21 cellular contexts compared by ENCODE assay signal in genomic region chr11:40252236-40252635, GRCh38.
DNase-seq lines count a peak whose midpoint lies in the region; ATAC-seq, FAIRE-seq and TF ChIP-seq lines count a peak whose summit lies in the region.
"Had no signal": no experiment of that assay in that cellular context is flagged by ENCODE, and none has a peak within 500 bp of the region (broad histone marks: within the 10 kb centered on the region; RNA-seq: fewer than 3 reads in every experiment).

No MANE protein-coding gene starts in this region.

- H3K36me3 ChIP-seq in GM12878 (ENCODE audit: control insufficient read depth in 2 of 2, insufficient read depth in 2 of 2, low read length in 1 of 2) (no peaks in the 10 kb centered on the region), spleen (no peaks in the 10 kb centered on the region)
- H3K36me3 ChIP-seq: BLaER1 treated with 17β-estradiol and CSF1 and Interleukin-3, amounts not matched to agents 10 nM and 100 nM had no signal

- in situ Hi-C loops in GM12878 (cut with MboI) = no loop called here

- H3K27me3 ChIP-seq in GM12878 (replicated peaks in 1 of 2; ENCODE audit: control insufficient read depth in 2 of 2, insufficient read depth in 2 of 2, low read length in 1 of 2) (no peaks in the 10 kb centered on the region), spleen (replicated peaks in 1 of 7) (no peaks in the 10 kb centered on the region)
- H3K27me3 ChIP-seq: BLaER1 treated with 17β-estradiol and CSF1 and Interleukin-3, amounts not matched to agents 10 nM and 100 nM had no signal

- TF ChIP-seq POLR2A in GM12878 (IDR thresholded peaks at IDR 0.05; ENCODE audit: low read depth, low read length) (no peak), spleen (IDR thresholded peaks at IDR 0.05) (no peak)

- H3K4me3 ChIP-seq in GM12878 (no peak overlapping the region), spleen (no peak overlapping the region)
- H3K4me3 ChIP-seq: A549; BLaER1 treated with 17β-estradiol and CSF1 and Interleukin-3, amounts not matched to agents 10 nM and 100 nM had no signal

- intact Hi-C loops in GM12878 (cut with micrococcal nuclease; ENCODE audit: unreplicated experiment) (no loop called here), spleen (cut with DNase I; ENCODE audit: low total_unique reads) (no loop called here)

- SMC1A ChIA-PET in GM12878 (lab: Charles Lee; ENCODE audit: uncharacterized antibody, unreplicated experiment) = no interaction called here

- no peaks in the 10 kb centered on the region for H4K20me1 ChIP-seq in GM12878 (ENCODE audit: control insufficient read depth, insufficient read depth)
- H4K20me1 ChIP-seq: BLaER1 treated with 17β-estradiol and CSF1 and Interleukin-3, amounts not matched to agents 10 nM and 100 nM had no signal

- no TSS peak for BruUV-seq in GM12878 (replicated peaks; lab: Mats Ljungman, UMichigan)

- no peaks in the 10 kb centered on the region for H3K79me2 ChIP-seq in GM12878 (ENCODE audit: control insufficient read depth, insufficient read depth, low read length)

- no peaks in the 10 kb centered on the region for H3K4me1 ChIP-seq in GM12878 (ENCODE audit: control insufficient read depth, insufficient read depth, low read length)
- H3K4me1 ChIP-seq in spleen = no peaks in the 10 kb centered on the region
- H3K4me1 ChIP-seq: A549; BLaER1 treated with 17β-estradiol and CSF1 and Interleukin-3, amounts not matched to agents 10 nM and 100 nM had no signal

- WGBS in GM12878 (ENCODE audit: insufficient coverage, insufficient replicate concordance, low lambda C conversion rate, missing lambda C conversion rate) = 11% methylated on average over 4 of the region's 4 CpGs
- WGBS in spleen, 5 donors = 68 to 80% (median 74%) methylated on average over 4 of the region's 4 CpGs

- RAD21 ChIA-PET in GM12878 (lab: Charles Lee; ENCODE audit: unreplicated experiment) = no interaction called here

- ATAC-seq in GM18867 (IDR thresholded peaks at IDR 0.05; ENCODE audit: unreplicated experiment) (peak; percentile 79), HG03175 (IDR thresholded peaks at IDR 0.05; ENCODE audit: unreplicated experiment) (peak; percentile 78), GM12878 (0 out of 3 replicates have a peak, but pooled peaks have one; percentile 21), GM21717 (IDR thresholded peaks at IDR 0.05; ENCODE audit: unreplicated experiment) (no peak), HG03095 (IDR thresholded peaks at IDR 0.05; ENCODE audit: unreplicated experiment) (no peak)
- ATAC-seq: A549 had no signal

- CTCF ChIA-PET in GM12878 (lab: Yijun Ruan, JAX) = no interaction called here

- TF ChIP-seq EP300 in GM12878 (IDR thresholded peaks at IDR 0.05; ENCODE audit: borderline replicate concordance in 1 of 2, control insufficient read depth in 1 of 2, low read depth in 2 of 2, low read length in 2 of 2) = no peak

- no peak overlapping the region for H3K4me2 ChIP-seq in GM12878 (ENCODE audit: control insufficient read depth, insufficient read depth)
- H3K4me2 ChIP-seq: A549; BLaER1 treated with 17β-estradiol and CSF1 and Interleukin-3, amounts not matched to agents 10 nM and 100 nM; SK-N-SH had no signal

- POLR2A ChIA-PET in GM12878 (lab: Charles Lee) = no interaction called here

- no peak for DNase-seq in GM12878 (ENCODE audit: low read depth, low spot score)
- DNase-seq in activated CD8-positive, alpha-beta memory T cell treated with anti-CD3 and anti-CD28 coated beads for 24 hours = no peak
- no peak for DNase-seq in spleen
- DNase-seq: AML-193; CD4-positive, alpha-beta T cell; H7; NCI-H1048; NCI-H1417; NCI-H1694 treated with DMSO at 0.1 percent for 48 hours; NCI-H2081; NCI-H2227 treated with DMSO at 0.1 percent for 48 hours; SK-N-SH; SW 1271 had no signal

- no peak for FAIRE-seq in GM12878 (lab: Jason Lieb, UNC)
- FAIRE-seq: A549, D721Med, RCC 7860 had no signal

- TF ChIP-seq RAD21 in GM12878 (IDR thresholded peaks at IDR 0.05; ENCODE audit: insufficient read depth, low read depth, low read length) = no peak

- no peak overlapping the region for H3K9ac ChIP-seq in GM12878 (ENCODE audit: control insufficient read depth, insufficient read depth, low read length)
- H3K9ac ChIP-seq: BLaER1 treated with 17β-estradiol and CSF1 and Interleukin-3, amounts not matched to agents 10 nM and 100 nM; SK-N-SH had no signal

- H3K27ac ChIP-seq in GM12878 (ENCODE audit: control insufficient read depth, insufficient read depth) (no peak overlapping the region), spleen (no peak overlapping the region)
- H3K27ac ChIP-seq: A549; BLaER1 treated with 17β-estradiol and CSF1 and Interleukin-3, amounts not matched to agents 10 nM and 100 nM had no signal

- H3K9me3 ChIP-seq in GM12878 (replicated peaks; ENCODE audit: control insufficient read depth, insufficient read depth, low read length) (no peaks in the 10 kb centered on the region), spleen (peaks cover 0 to 5% (median 0%) of the 10 kb centered on the region in 8 donors)
- H3K9me3 ChIP-seq: A549; BLaER1 treated with 17β-estradiol and CSF1 and Interleukin-3, amounts not matched to agents 10 nM and 100 nM; SK-N-SH had no signal

- no peak overlapping the region for H2AFZ ChIP-seq in GM12878 (ENCODE audit: control insufficient read depth, low read depth, low read length)

- TF ChIP-seq CTCF in GM12878 (IDR thresholded peaks at IDR 0.05 in 2 of 3, conservative IDR thresholded peaks at IDR 0.05 in 1 of 3; ENCODE audit: control insufficient read depth in 2 of 3, extremely low read depth in 1 of 3, insufficient read depth in 1 of 3, low read depth in 3 of 3, low read length in 3 of 3) = no peak
- no peak for TF ChIP-seq CTCF in spleen (IDR thresholded peaks at IDR 0.05 in 8 of 11, conservative IDR thresholded peaks at IDR 0.05 in 3 of 11)

TF ChIP-seq in GM12878, 131 proteins besides CTCF, POLR2A, EP300 and RAD21 (continues in another document):
- TF ChIP-seq TCF12 (IDR thresholded peaks at IDR 0.05; ENCODE audit: low read depth, low read length) (no peak), MYB (IDR thresholded peaks at IDR 0.05; ENCODE audit: borderline replicate concordance, low read depth, low read length) (no peak), HCFC1 (IDR thresholded peaks at IDR 0.05; ENCODE audit: low read length) (no peak), E2F4 (IDR thresholded peaks at IDR 0.05; ENCODE audit: low read depth, low read length) (no peak), ZBTB33 (IDR thresholded peaks at IDR 0.05) (no peak)
- TF ChIP-seq, protein P1, sequence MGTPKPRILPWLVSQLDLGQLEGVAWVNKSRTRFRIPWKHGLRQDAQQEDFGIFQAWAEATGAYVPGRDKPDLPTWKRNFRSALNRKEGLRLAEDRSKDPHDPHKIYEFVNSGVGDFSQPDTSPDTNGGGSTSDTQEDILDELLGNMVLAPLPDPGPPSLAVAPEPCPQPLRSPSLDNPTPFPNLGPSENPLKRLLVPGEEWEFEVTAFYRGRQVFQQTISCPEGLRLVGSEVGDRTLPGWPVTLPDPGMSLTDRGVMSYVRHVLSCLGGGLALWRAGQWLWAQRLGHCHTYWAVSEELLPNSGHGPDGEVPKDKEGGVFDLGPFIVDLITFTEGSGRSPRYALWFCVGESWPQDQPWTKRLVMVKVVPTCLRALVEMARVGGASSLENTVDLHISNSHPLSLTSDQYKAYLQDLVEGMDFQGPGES (IDR thresholded peaks at IDR 0.05) = no peak
- TF ChIP-seq, protein P2, sequence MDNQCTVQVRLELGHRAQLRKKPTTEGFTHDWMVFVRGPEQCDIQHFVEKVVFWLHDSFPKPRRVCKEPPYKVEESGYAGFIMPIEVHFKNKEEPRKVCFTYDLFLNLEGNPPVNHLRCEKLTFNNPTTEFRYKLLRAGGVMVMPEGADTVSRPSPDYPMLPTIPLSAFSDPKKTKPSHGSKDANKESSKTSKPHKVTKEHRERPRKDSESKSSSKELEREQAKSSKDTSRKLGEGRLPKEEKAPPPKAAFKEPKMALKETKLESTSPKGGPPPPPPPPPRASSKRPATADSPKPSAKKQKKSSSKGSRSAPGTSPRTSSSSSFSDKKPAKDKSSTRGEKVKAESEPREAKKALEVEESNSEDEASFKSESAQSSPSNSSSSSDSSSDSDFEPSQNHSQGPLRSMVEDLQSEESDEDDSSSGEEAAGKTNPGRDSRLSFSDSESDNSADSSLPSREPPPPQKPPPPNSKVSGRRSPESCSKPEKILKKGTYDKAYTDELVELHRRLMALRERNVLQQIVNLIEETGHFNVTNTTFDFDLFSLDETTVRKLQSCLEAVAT (IDR thresholded peaks at IDR 0.05) = no peak

Comparison
In these comparisons a context has a peak if more than half of its experiments do, and no peak if none do; other contexts are left out.
1. ATAC-seq: peak in GM18867 (single experiment), HG03175 (single experiment) and GM12878 (single experiment); none in GM21717 (single experiment) and HG03095 (single experiment).